20 cellular contexts compared by ENCODE assay signal in genomic region chr14:104953896-104954656, GRCh38. TPM values are rescaled to one million over a fixed set of nuclear protein-coding genes. Genes with fewer than 3 reads are reported as not detected.
"Had no signal": no experiment of that assay in that cellular context is flagged by ENCODE, and none has a peak within 500 bp of the region (broad histone marks: within the 10 kb centered on the region; RNA-seq: fewer than 3 reads in every experiment).

No MANE protein-coding gene starts in this region.

- ATAC-seq: activated CD4-positive, alpha-beta T cell treated with anti-CD3 and anti-CD28 coated beads for 36 hours; activated CD8-positive, alpha-beta memory T cell treated with anti-CD3 and anti-CD28 coated beads, Interleukin-2, amount 10 ng/mL, durations not matched to agents 7 days and 5 days; body of pancreas; left colon; mucosa of descending colon; naive thymus-derived CD4-positive, alpha-beta T cell had no signal

- H3K9ac ChIP-seq: parathyroid adenoma had no signal

- H3K9me3 ChIP-seq: body of pancreas, mucosa of descending colon, tibial artery had no signal

- H3K4me1 Mint-ChIP-seq: activated CD4-positive, alpha-beta T cell treated with anti-CD3 and anti-CD28 coated beads for 36 hours; activated CD8-positive, alpha-beta memory T cell treated with anti-CD3 and anti-CD28 coated beads, Interleukin-2, amount 10 ng/mL, durations not matched to agents 7 days and 5 days; activated naive CD4-positive, alpha-beta T cell treated with anti-CD3 and anti-CD28 coated beads, Interleukin-2, amount 50 U/mL, for 24 hours had no signal

- H3K27ac Mint-ChIP-seq: activated CD4-positive, alpha-beta memory T cell treated with anti-CD3 and anti-CD28 coated beads for 36 hours; activated CD4-positive, alpha-beta T cell treated with anti-CD3 and anti-CD28 coated beads for 36 hours; activated CD8-positive, alpha-beta memory T cell treated with anti-CD3 and anti-CD28 coated beads, Interleukin-2, amount 10 ng/mL, durations not matched to agents 7 days and 5 days; naive thymus-derived CD4-positive, alpha-beta T cell had no signal

- H3K4me1 ChIP-seq: parathyroid adenoma, tibial artery had no signal

- DNase-seq: activated CD4-positive, alpha-beta memory T cell treated with anti-CD3 and anti-CD28 coated beads for 36 hours; activated CD4-positive, alpha-beta T cell treated with anti-CD3 and anti-CD28 coated beads for 36 hours; activated CD8-positive, alpha-beta memory T cell treated with anti-CD3 and anti-CD28 coated beads, Interleukin-2, amount 10 ng/mL, durations not matched to agents 7 days and 5 days; activated T-cell treated with anti-CD3 and anti-CD28 coated beads, Interleukin-2, amount 50 U/mL, for 1 hour; body of pancreas; central memory CD4-positive, alpha-beta T cell; cortex of kidney; effector CD8-positive, alpha-beta T cell; foreskin melanocyte; head of caudate nucleus; naive thymus-derived CD4-positive, alpha-beta T cell; stimulated activated CD4-positive, alpha-beta T cell treated with anti-CD3 and anti-CD28 coated beads, Interleukin-4, amount 100 ng/mL, for 24 hours; stimulated activated naive CD4-positive, alpha-beta T cell had no signal

- H3K27me3 ChIP-seq: body of pancreas, tibial artery had no signal

- H3K36me3 Mint-ChIP-seq: activated CD4-positive, alpha-beta memory T cell treated with anti-CD3 and anti-CD28 coated beads for 36 hours; activated CD8-positive, alpha-beta memory T cell treated with anti-CD3 and anti-CD28 coated beads, Interleukin-2, amount 10 ng/mL, durations not matched to agents 7 days and 5 days; activated naive CD4-positive, alpha-beta T cell treated with anti-CD3 and anti-CD28 coated beads, Interleukin-2, amount 50 U/mL, for 24 hours; naive thymus-derived CD4-positive, alpha-beta T cell had no signal

- H3K4me3 Mint-ChIP-seq: activated CD4-positive, alpha-beta memory T cell treated with anti-CD3 and anti-CD28 coated beads for 36 hours; activated CD4-positive, alpha-beta T cell treated with anti-CD3 and anti-CD28 coated beads for 36 hours; activated CD8-positive, alpha-beta memory T cell treated with anti-CD3 and anti-CD28 coated beads, Interleukin-2, amount 10 ng/mL, durations not matched to agents 7 days and 5 days; activated naive CD4-positive, alpha-beta T cell treated with anti-CD3 and anti-CD28 coated beads, Interleukin-2, amount 50 U/mL, for 24 hours; naive thymus-derived CD4-positive, alpha-beta T cell had no signal

- H3K4me3 ChIP-seq: body of pancreas, mucosa of descending colon, skin epidermis, tibial artery had no signal

- H3K27ac ChIP-seq: body of pancreas, parathyroid adenoma, skin epidermis, tibial artery had no signal

- H3K9me3 Mint-ChIP-seq: activated CD4-positive, alpha-beta memory T cell treated with anti-CD3 and anti-CD28 coated beads for 36 hours; activated naive CD4-positive, alpha-beta T cell treated with anti-CD3 and anti-CD28 coated beads, Interleukin-2, amount 50 U/mL, for 24 hours; naive thymus-derived CD4-positive, alpha-beta T cell had no signal

RNA-seq across cellular contexts. Expression of gene AHNAK2, which starts 24.1 kb away (rescaled TPM):
- total RNA-seq: activated CD8-positive, alpha-beta memory T cell treated with anti-CD3 and anti-CD28 coated beads, Interleukin-2, amount 10 ng/mL, durations not matched to agents 7 days and 5 days had no signal
- polyA plus RNA-seq: naive thymus-derived CD4-positive, alpha-beta T cell had no signal

RNA-seq across cellular contexts. Expression of gene PLD4, which starts 29.4 kb away (rescaled TPM):
- total RNA-seq: activated CD4-positive, alpha-beta memory T cell treated with anti-CD3 and anti-CD28 coated beads for 36 hours; activated CD4-positive, alpha-beta T cell treated with anti-CD3 and anti-CD28 coated beads for 36 hours; activated CD8-positive, alpha-beta memory T cell treated with anti-CD3 and anti-CD28 coated beads, Interleukin-2, amount 10 ng/mL, durations not matched to agents 7 days and 5 days; body of pancreas had no signal
- polyA plus RNA-seq: fibroblast of lung had no signal
